8 cellular contexts compared by ENCODE assay signal in the genomic region with DNA sequence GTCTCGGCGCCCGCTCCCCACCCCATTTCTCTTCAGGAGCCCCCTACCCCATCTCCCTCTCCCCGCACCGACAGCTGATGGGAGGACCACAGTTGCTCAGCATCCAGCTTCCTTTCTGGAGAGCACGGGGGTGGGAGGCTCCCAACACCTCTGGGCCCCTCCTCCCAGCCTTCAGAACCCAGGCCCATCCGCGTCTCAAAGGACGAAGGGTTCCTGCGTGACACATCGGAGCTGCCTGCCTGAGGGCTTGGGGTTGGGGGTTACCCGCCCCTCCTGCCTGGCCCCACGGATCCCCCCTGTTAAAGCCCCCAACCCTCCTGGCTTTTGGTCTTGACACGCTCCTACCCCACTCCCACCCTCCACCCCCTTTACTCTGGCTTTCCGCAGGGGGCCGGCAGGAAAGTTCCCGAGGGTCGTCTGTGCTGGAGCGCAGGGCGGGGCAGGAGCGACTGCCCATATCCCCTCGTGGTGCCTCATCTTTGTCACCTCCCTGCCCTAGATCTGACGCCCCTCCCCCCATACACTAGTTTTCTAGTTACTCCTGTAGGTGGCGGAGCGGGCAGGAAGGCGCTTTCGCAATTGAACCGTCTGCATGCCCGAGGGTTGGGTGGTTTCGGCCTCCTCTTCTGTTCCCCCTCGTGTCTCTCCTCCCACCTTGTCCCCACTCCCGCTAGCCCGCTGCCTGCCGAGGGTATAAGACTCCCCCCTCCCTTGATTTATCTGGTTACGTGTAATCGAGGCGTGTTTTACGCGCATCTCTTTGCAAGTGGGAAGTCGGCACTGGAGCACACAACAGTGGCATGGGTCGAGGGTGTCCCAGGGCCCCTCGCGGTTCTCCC. TPM values are rescaled to one million over a fixed set of nuclear protein-coding genes. Genes with fewer than 3 reads are reported as not detected.
DNase-seq lines count a peak whose midpoint lies in the region; ATAC-seq and TF ChIP-seq lines count a peak whose summit lies in the region.

No MANE protein-coding gene starts in this region.

- DNase-seq in AG04449 (ENCODE audit: low read depth, low spot score), result peak; percentile 12
- peak; percentile 39 for DNase-seq in NCI-H69 (lab: John Stamatoyannopoulos, UW)
- DNase-seq in activated CD8-positive, alpha-beta T cell treated with anti-CD3 and anti-CD28 coated beads, Interleukin-2, amount 10 ng/mL, durations not matched to agents 7 days and 5 days, result peak; percentile 93
- peak; percentile 79 for DNase-seq in effector CD4-positive, alpha-beta T cell
- peak; percentile 89 for DNase-seq in lung (ENCODE audit: low spot score)
- peak; percentile 82 to 87 for DNase-seq in stimulated activated CD4-positive, alpha-beta T cell treated with anti-CD3 and anti-CD28 coated beads, Interleukin-4, amount 100 ng/mL, for 48 hours (ENCODE audit: low read depth in 2 of 2)

- H3K4me1 Mint-ChIP-seq in activated CD8-positive, alpha-beta T cell treated with anti-CD3 and anti-CD28 coated beads, Interleukin-2, amount 10 ng/mL, durations not matched to agents 7 days and 5 days (ENCODE audit: low read depth), result peaks cover 46% of the 10 kb centered on the region

- H3K27ac Mint-ChIP-seq in activated CD8-positive, alpha-beta T cell treated with anti-CD3 and anti-CD28 coated beads, Interleukin-2, amount 10 ng/mL, durations not matched to agents 7 days and 5 days, result peak overlapping the region; percentile 93

- peaks cover 11% of the 10 kb centered on the region for H3K36me3 Mint-ChIP-seq in activated CD8-positive, alpha-beta T cell treated with anti-CD3 and anti-CD28 coated beads, Interleukin-2, amount 10 ng/mL, durations not matched to agents 7 days and 5 days (ENCODE audit: low read depth)

- peak; percentile 14 for TF ChIP-seq POLR2A in GM19193 (IDR thresholded peaks at IDR 0.05; ENCODE audit: extremely low read depth, insufficient read depth, insufficient read length)

- H3K27ac ChIP-seq in lung (ENCODE audit: low read depth in 1 of 2, low read length in 1 of 2), result peak overlapping the region; percentile 89 to 90

- H3K27me3 Mint-ChIP-seq in activated CD8-positive, alpha-beta T cell treated with anti-CD3 and anti-CD28 coated beads, Interleukin-2, amount 10 ng/mL, durations not matched to agents 7 days and 5 days (ENCODE audit: low read depth), result peaks cover 15% of the 10 kb centered on the region

- peaks cover 0 to 16% of the 10 kb centered on the region in 2 donors for H3K36me3 ChIP-seq in lung (ENCODE audit: control insufficient read depth in 2 of 2, insufficient read depth in 2 of 2, low read length in 2 of 2)

- POLR2A ChIA-PET in AG04449 (lab: Yijun Ruan, JAX), result no interaction called here
- POLR2A ChIA-PET in activated CD8-positive, alpha-beta T cell treated with anti-CD3 and anti-CD28 coated beads, Interleukin-2, amount 10 ng/mL, durations not matched to agents 7 days and 5 days (lab: Charles Lee), result interaction anchor here (0.8 to 1.4 kb wide), 3 partner anchors 38 to 113 kb away, joined by 3 to 5 read pairs (median 5); a partner anchor contains a TSS

- TF ChIP-seq CTCF in AG04449 (IDR thresholded peaks at IDR 0.05; ENCODE audit: insufficient read depth, low read length, missing control alignments) (peak; percentile 90), lung (IDR thresholded peaks at IDR 0.05; ENCODE audit: control extremely low read depth, extremely low read depth) (peak; percentile 47)

- H3K9me3 ChIP-seq in lung (ENCODE audit: control insufficient read depth in 2 of 2, insufficient read depth in 1 of 2, low read length in 1 of 2), result no peaks in the 10 kb centered on the region

- peak overlapping the region; percentile 95 for H3K4me3 ChIP-seq in AG04449 (ENCODE audit: low read depth, low read length)
- peak overlapping the region; percentile 97 for H3K4me3 ChIP-seq in lung

- H3K4me3 Mint-ChIP-seq in activated CD8-positive, alpha-beta T cell treated with anti-CD3 and anti-CD28 coated beads, Interleukin-2, amount 10 ng/mL, durations not matched to agents 7 days and 5 days, result peak overlapping the region; percentile 87

- H3K9me3 Mint-ChIP-seq in activated CD8-positive, alpha-beta T cell treated with anti-CD3 and anti-CD28 coated beads, Interleukin-2, amount 10 ng/mL, durations not matched to agents 7 days and 5 days (ENCODE audit: insufficient read depth), result no peaks in the 10 kb centered on the region

- ATAC-seq in activated CD8-positive, alpha-beta T cell treated with anti-CD3 and anti-CD28 coated beads, Interleukin-2, amount 10 ng/mL, durations not matched to agents 7 days and 5 days, result peak; percentile 54
- ATAC-seq in lung (ENCODE audit: insufficient read depth, low FRiP score), result peak; percentile 56
- no peak for ATAC-seq in GM21717 (IDR thresholded peaks at IDR 0.05; ENCODE audit: unreplicated experiment)

- no peaks in the 10 kb centered on the region for H3K27me3 ChIP-seq in lung (ENCODE audit: control insufficient read depth, insufficient read depth)

- peaks cover 0 to 10% of the 10 kb centered on the region in 2 donors for H3K4me1 ChIP-seq in lung (ENCODE audit: control insufficient read depth in 2 of 2, insufficient read depth in 2 of 2, low read length in 2 of 2)

- CTCF ChIA-PET in AG04449 (lab: Yijun Ruan, JAX), result interaction anchor here (0.6 to 3.0 kb wide), 73 partner anchors 8 to 612 kb away, joined by 3 to 59 read pairs (median 4); a partner anchor contains a TSS
- CTCF ChIA-PET in activated CD8-positive, alpha-beta T cell treated with anti-CD3 and anti-CD28 coated beads, Interleukin-2, amount 10 ng/mL, durations not matched to agents 7 days and 5 days (lab: Charles Lee), result interaction anchor here (0.5 to 3.2 kb wide), 62 partner anchors 8 to 1936 kb away, joined by 3 to 100 read pairs (median 4); a partner anchor contains a TSS

- 1 to 4% methylated on average over 43 of the region's 43 CpGs for WGBS in lung, 2 donors

RNA-seq across cellular contexts. Expression of a gene that starts 0.9 kb away (rescaled TPM):
- total RNA-seq in activated CD8-positive, alpha-beta T cell treated with anti-CD3 and anti-CD28 coated beads, Interleukin-2, amount 10 ng/mL, durations not matched to agents 7 days and 5 days, result 10 to 100 TPM; 92.8 to 95.1 TPM
- 100 to 1,000 TPM in 1 of 2 donors, 10 to 100 TPM in 1; 29.8 to 108 TPM for total RNA-seq in lung
- 100 to 1,000 TPM; 142 to 224 TPM for polyA plus RNA-seq in lung

RNA-seq across cellular contexts. Expression of a gene that starts 4.7 kb away (rescaled TPM):
- not detected for total RNA-seq in activated CD8-positive, alpha-beta T cell treated with anti-CD3 and anti-CD28 coated beads, Interleukin-2, amount 10 ng/mL, durations not matched to agents 7 days and 5 days
- 10 to 100 TPM in 1 of 2 donors, 1 to 10 TPM in 1; 2.5 to 68.4 TPM for total RNA-seq in lung
- polyA plus RNA-seq in lung, result 100 to 1,000 TPM in 1 of 2 donors, 10 to 100 TPM in 1; 31.9 to 298 TPM

RNA-seq across cellular contexts. Expression of a gene that starts 12.7 kb away (rescaled TPM):
- total RNA-seq in activated CD8-positive, alpha-beta T cell treated with anti-CD3 and anti-CD28 coated beads, Interleukin-2, amount 10 ng/mL, durations not matched to agents 7 days and 5 days, result 1 to 10 TPM; 2.2 to 3.0 TPM
- total RNA-seq in lung, result 10 to 100 TPM in 1 of 2 donors, 1 to 10 TPM in 1; 2.9 to 42.6 TPM
- polyA plus RNA-seq in lung, result 1,000 to 10,000 TPM in 1 of 2 donors, 10 to 100 TPM in 1; 73.9 to 1,168 TPM

RNA-seq across cellular contexts. Expression of a gene that starts 20.4 kb away (rescaled TPM):
- total RNA-seq in activated CD8-positive, alpha-beta T cell treated with anti-CD3 and anti-CD28 coated beads, Interleukin-2, amount 10 ng/mL, durations not matched to agents 7 days and 5 days, result under 1 TPM; 0.29 to 0.31 TPM
- total RNA-seq in lung, result under 1 TPM; 0.37 to 0.43 TPM
- polyA plus RNA-seq in lung, result 1 to 10 TPM in 1 of 2 donors, under 1 TPM in 1; 0.47 to 1.2 TPM

RNA-seq across cellular contexts. Expression of a gene that starts 44.6 kb away (rescaled TPM):
- total RNA-seq in activated CD8-positive, alpha-beta T cell treated with anti-CD3 and anti-CD28 coated beads, Interleukin-2, amount 10 ng/mL, durations not matched to agents 7 days and 5 days, result 100 to 1,000 TPM; 162 to 168 TPM
- total RNA-seq in lung, result 100 to 1,000 TPM in 1 of 2 donors, 10 to 100 TPM in 1; 80.3 to 248 TPM
- polyA plus RNA-seq in lung, result 100 to 1,000 TPM; 142 to 455 TPM

Comparison
In these comparisons a context has a peak if more than half of its experiments do, and no peak if none do; other contexts are left out.
1. DNase-seq: peak in every context shown above with its lines; median percentile 93 in activated CD8-positive, alpha-beta T cell treated with anti-CD3 and anti-CD28 coated beads, Interleukin-2, amount 10 ng/mL, durations not matched to agents 7 days and 5 days; 89 in lung; 84 in stimulated activated CD4-positive, alpha-beta T cell treated with anti-CD3 and anti-CD28 coated beads, Interleukin-4, amount 100 ng/mL, for 48 hours; 79 in effector CD4-positive, alpha-beta T cell; 39 in NCI-H69; 12 in AG04449.